10 cellular contexts compared by ENCODE assay signal in the genomic region with DNA sequence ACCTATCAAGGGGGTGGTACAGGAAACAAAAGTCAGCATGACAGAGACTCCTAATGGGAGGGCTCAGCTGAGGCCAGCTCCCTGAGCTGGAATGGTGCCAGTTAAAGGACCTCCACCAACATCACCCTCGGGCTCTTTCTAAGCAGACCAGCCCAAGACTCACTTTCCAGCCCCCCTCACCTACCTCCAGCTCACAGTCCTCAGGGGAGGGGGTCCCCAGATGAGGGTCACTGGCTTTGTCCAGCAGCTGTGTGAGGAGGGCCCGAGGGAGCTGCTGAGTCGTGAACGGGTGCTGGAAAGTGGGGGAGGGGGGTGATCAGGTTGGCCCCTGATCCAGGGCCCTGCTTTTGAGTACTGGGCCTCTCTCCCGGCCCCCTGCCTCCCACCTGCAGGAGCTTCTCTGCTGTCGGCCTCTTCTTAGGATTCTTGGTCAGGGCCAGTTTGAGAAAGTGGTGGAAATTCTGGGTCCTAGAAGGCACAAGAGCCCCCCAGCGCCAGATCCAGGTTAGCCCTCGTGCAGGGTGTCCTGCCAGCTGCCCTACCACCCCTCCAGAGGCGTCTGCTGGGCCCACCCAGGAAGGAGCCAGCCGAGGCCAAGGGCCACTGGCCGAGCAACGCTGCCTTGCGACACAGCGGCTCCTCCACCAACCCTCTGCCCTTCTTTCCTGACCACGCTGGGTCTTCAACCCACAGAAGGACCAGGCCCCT. TPM values are rescaled to one million over a fixed set of nuclear protein-coding genes. Genes with fewer than 3 reads are reported as not detected.
DNase-seq lines count a peak whose midpoint lies in the region; ATAC-seq and TF ChIP-seq lines count a peak whose summit lies in the region.
"Had no signal": no experiment of that assay in that cellular context is flagged by ENCODE, and none has a peak within 500 bp of the region (broad histone marks: within the 10 kb centered on the region; RNA-seq: fewer than 3 reads in every experiment).

No MANE protein-coding gene starts in this region.

- no peak overlapping the region for H3K4me3 ChIP-seq in HEK293 (ENCODE audit: low read depth, low read length)
- H3K4me3 ChIP-seq: coronary artery had no signal

- no peak overlapping the region for H3K27ac Mint-ChIP-seq in activated T-helper 17 cell treated with anti-CD3 and anti-CD28 coated beads, Interleukin-2, amount 50 U/mL, for 72 hours
- no peak overlapping the region for H3K27ac Mint-ChIP-seq in neural crest cell (ENCODE audit: unreplicated experiment)

- no peak overlapping the region for H3K27ac ChIP-seq in HEK293 (ENCODE audit: extremely low read depth, low read depth, low read length)

- no peak for TF ChIP-seq CTCF in HEK293 (tag by site-specific recombination; IDR thresholded peaks at IDR 0.05)
- TF ChIP-seq CTCF in neural crest cell (conservative IDR thresholded peaks at IDR 0.05) = no peak

- peaks cover 11% of the 10 kb centered on the region for H3K4me1 Mint-ChIP-seq in activated T-helper 17 cell treated with anti-CD3 and anti-CD28 coated beads, Interleukin-2, amount 50 U/mL, for 72 hours
- H3K4me1 Mint-ChIP-seq in neural crest cell = peaks cover 10% of the 10 kb centered on the region

- H3K36me3 ChIP-seq in HEK293 (ENCODE audit: control insufficient read depth in 2 of 2, insufficient read depth in 1 of 2, low read length in 2 of 2) = peaks cover 0 to 37% of the 10 kb centered on the region in 2 experiments; a peak in 1 of 3 replicates

- peaks cover 4% of the 10 kb centered on the region for H3K4me1 ChIP-seq in HEK293 (ENCODE audit: control insufficient read depth, insufficient read depth, low read length)

- H3K36me3 Mint-ChIP-seq in activated T-helper 17 cell treated with anti-CD3 and anti-CD28 coated beads, Interleukin-2, amount 50 U/mL, for 72 hours (ENCODE audit: low read depth) = peaks cover 63% of the 10 kb centered on the region
- H3K36me3 Mint-ChIP-seq in neural crest cell (ENCODE audit: low read depth) = no peaks in the 10 kb centered on the region

- H3K9me3 ChIP-seq in HEK293 (ENCODE audit: control insufficient read depth, insufficient read depth, low read depth, low read length) = no peaks in the 10 kb centered on the region

- ATAC-seq in activated T-helper 17 cell treated with anti-CD3 and anti-CD28 coated beads, Interleukin-2, amount 50 U/mL, for 72 hours (replicated peaks) = no peak
- ATAC-seq in HG03045 (IDR thresholded peaks at IDR 0.05; ENCODE audit: unreplicated experiment) (no peak), GM18909 (IDR thresholded peaks at IDR 0.05; ENCODE audit: poor library complexity, unreplicated experiment) (no peak)

- peak overlapping the region; percentile 88 for H3K4me3 Mint-ChIP-seq in activated T-helper 17 cell treated with anti-CD3 and anti-CD28 coated beads, Interleukin-2, amount 50 U/mL, for 72 hours
- peak overlapping the region; percentile 67 for H3K4me3 Mint-ChIP-seq in neural crest cell

- H3K27me3 Mint-ChIP-seq in activated T-helper 17 cell treated with anti-CD3 and anti-CD28 coated beads, Interleukin-2, amount 50 U/mL, for 72 hours = no peaks in the 10 kb centered on the region
- no peaks in the 10 kb centered on the region for H3K27me3 Mint-ChIP-seq in neural crest cell (ENCODE audit: low read depth)

- CTCF ChIA-PET in HEK293 (lab: Yijun Ruan, JAX) = interaction anchor here (0.6 to 1.6 kb wide), 7 partner anchors 9 to 88 kb away, joined by 3 to 4 read pairs (median 3); no protein-coding TSS in a partner anchor

- no peaks in the 10 kb centered on the region for H3K9me3 Mint-ChIP-seq in activated T-helper 17 cell treated with anti-CD3 and anti-CD28 coated beads, Interleukin-2, amount 50 U/mL, for 72 hours
- H3K9me3 Mint-ChIP-seq in neural crest cell = no peaks in the 10 kb centered on the region

- POLR2A ChIA-PET in HEK293 (lab: Yijun Ruan, JAX) = interaction anchor here (2.5 kb wide), 1 partner anchor 21 kb away, joined by 13 read pairs; a partner anchor contains a TSS

- DNase-seq in NCI-H2227 (lab: John Stamatoyannopoulos, UW; ENCODE audit: unreplicated experiment) (peak; percentile 17), NCI-H2227 treated with DMSO at 0.1 percent for 48 hours (lab: John Stamatoyannopoulos, UW) (no peak), neural crest cell (ENCODE audit: low read depth, low spot score) (no peak), NCI-H1694 treated with DMSO at 0.1 percent for 48 hours (lab: John Stamatoyannopoulos, UW) (no peak)
- DNase-seq: T-helper 1 cell had no signal

TF ChIP-seq in HEK293, 187 proteins besides CTCF, POLR2A, EP300 and RAD21:
- no peak for TF ChIP-seq KLF7 (tag by site-specific recombination; IDR thresholded peaks at IDR 0.05; ENCODE audit: borderline replicate concordance)
- no peak for TF ChIP-seq ZNF571 (tag by site-specific recombination; IDR thresholded peaks at IDR 0.05)
- TF ChIP-seq, protein P1, sequence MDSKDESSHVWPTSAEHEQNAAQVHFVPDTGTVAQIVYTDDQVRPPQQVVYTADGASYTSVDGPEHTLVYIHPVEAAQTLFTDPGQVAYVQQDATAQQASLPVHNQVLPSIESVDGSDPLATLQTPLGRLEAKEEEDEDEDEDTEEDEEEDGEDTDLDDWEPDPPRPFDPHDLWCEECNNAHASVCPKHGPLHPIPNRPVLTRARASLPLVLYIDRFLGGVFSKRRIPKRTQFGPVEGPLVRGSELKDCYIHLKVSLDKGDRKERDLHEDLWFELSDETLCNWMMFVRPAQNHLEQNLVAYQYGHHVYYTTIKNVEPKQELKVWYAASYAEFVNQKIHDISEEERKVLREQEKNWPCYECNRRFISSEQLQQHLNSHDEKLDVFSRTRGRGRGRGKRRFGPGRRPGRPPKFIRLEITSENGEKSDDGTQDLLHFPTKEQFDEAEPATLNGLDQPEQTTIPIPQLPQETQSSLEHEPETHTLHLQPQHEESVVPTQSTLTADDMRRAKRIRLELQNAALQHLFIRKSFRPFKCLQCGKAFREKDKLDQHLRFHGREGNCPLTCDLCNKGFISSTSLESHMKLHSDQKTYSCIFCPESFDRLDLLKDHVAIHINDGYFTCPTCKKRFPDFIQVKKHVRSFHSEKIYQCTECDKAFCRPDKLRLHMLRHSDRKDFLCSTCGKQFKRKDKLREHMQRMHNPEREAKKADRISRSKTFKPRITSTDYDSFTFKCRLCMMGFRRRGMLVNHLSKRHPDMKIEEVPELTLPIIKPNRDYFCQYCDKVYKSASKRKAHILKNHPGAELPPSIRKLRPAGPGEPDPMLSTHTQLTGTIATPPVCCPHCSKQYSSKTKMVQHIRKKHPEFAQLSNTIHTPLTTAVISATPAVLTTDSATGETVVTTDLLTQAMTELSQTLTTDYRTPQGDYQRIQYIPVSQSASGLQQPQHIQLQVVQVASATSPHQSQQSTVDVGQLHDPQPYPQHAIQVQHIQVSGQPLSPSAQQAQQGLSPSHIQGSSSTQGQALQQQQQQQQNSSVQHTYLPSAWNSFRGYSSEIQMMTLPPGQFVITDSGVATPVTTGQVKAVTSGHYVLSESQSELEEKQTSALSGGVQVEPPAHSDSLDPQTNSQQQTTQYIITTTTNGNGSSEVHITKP (tag by site-specific recombination; IDR thresholded peaks at IDR 0.05) = 0 out of 2 replicates have a peak, but pooled peaks have one; percentile 39

RNA-seq across cellular contexts. Expression of a gene that starts 2.9 kb away (rescaled TPM):
- total RNA-seq in activated T-helper 17 cell treated with anti-CD3 and anti-CD28 coated beads, Interleukin-2, amount 50 U/mL, for 72 hours = 10 to 100 TPM; 65.9 to 82.5 TPM
- total RNA-seq in neural crest cell = 13.1 and 14.6 TPM in 2 replicates

RNA-seq across cellular contexts. Expression of a gene that starts 10.3 kb away (rescaled TPM):
- 10 to 100 TPM; 17.9 to 28.2 TPM for total RNA-seq in activated T-helper 17 cell treated with anti-CD3 and anti-CD28 coated beads, Interleukin-2, amount 50 U/mL, for 72 hours
- total RNA-seq in neural crest cell = 54.8 and 57.9 TPM in 2 replicates

RNA-seq across cellular contexts. Expression of a gene that starts 21.7 kb away (rescaled TPM):
- total RNA-seq in activated T-helper 17 cell treated with anti-CD3 and anti-CD28 coated beads, Interleukin-2, amount 50 U/mL, for 72 hours = 100 to 1,000 TPM; 316 to 397 TPM
- total RNA-seq in neural crest cell = 578 and 592 TPM in 2 replicates

RNA-seq across cellular contexts. Expression of a gene that starts 40.3 kb away (rescaled TPM):
- total RNA-seq in activated T-helper 17 cell treated with anti-CD3 and anti-CD28 coated beads, Interleukin-2, amount 50 U/mL, for 72 hours = 1 to 10 TPM; 4.0 to 4.7 TPM
- 1.2 TPM in 2 replicates for total RNA-seq in neural crest cell

RNA-seq across cellular contexts. Expression of a gene that starts 44.4 kb away (rescaled TPM):
- under 1 TPM; 0.37 to 0.71 TPM for total RNA-seq in activated T-helper 17 cell treated with anti-CD3 and anti-CD28 coated beads, Interleukin-2, amount 50 U/mL, for 72 hours
- total RNA-seq in neural crest cell = 3.0 and 3.5 TPM in 2 replicates
